In the genomic region with DNA sequence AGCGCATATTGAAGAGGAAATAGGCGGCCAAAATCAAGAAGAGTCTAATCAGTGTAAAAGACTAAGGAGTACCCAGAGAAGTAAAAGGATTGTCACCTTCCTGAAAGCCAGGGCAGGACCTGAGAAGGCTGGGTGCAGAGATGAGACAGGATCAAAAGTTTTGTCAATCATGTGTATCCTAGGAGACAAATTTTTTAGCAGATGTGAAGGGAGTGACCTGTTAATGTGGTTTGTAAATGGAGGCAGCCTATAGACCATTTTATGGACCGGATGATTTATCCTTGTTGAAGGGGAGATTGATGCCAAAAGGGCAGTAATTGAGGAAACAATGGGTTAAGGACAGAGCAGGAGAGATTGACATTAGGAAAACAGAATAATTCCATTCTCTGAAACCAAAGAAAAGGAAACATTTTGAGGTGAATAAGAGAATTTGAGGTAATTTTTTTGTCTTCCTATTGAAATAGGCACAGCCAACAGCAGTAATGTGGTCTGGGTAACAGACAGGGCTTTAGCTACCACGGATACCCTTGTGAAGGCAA, we compare ENCODE assay signal across 7 cellular contexts. TPM values are rescaled to one million over a fixed set of nuclear protein-coding genes. Genes with fewer than 3 reads are reported as not detected.
DNase-seq lines count a peak whose midpoint lies in the region; ATAC-seq and TF ChIP-seq lines count a peak whose summit lies in the region.

No MANE protein-coding gene starts in this region.

- peaks cover 10 to 13% of the 10 kb centered on the region in 2 donors for H3K4me1 ChIP-seq in naive thymus-derived CD4-positive, alpha-beta T cell (ENCODE audit: control insufficient read depth in 2 of 2, insufficient read depth in 2 of 2, low read length in 2 of 2)
- peaks cover 15% of the 10 kb centered on the region for H3K4me1 ChIP-seq in body of pancreas

- H3K27ac Mint-ChIP-seq in activated naive CD8-positive, alpha-beta T cell treated with anti-CD3 and anti-CD28 coated beads, Interleukin-2, amount 50 U/mL, for 24 hours = peak overlapping the region; percentile 98
- peak overlapping the region; percentile 98 to 100 (median 100) for H3K27ac Mint-ChIP-seq in naive thymus-derived CD4-positive, alpha-beta T cell

- peaks cover 50% of the 10 kb centered on the region for H3K36me3 Mint-ChIP-seq in activated naive CD8-positive, alpha-beta T cell treated with anti-CD3 and anti-CD28 coated beads, Interleukin-2, amount 50 U/mL, for 24 hours (ENCODE audit: low read depth)
- H3K36me3 Mint-ChIP-seq in naive thymus-derived CD4-positive, alpha-beta T cell = peaks cover 0 to 20% (median 9%) of the 10 kb centered on the region in 5 donors

- POLR2A ChIA-PET in naive thymus-derived CD4-positive, alpha-beta T cell (lab: Charles Lee) = interaction anchor here (1.0 to 10.9 kb wide), 10 partner anchors 18 to 129 kb away, joined by 3 to 142 read pairs (median 12); a partner anchor contains a TSS

- peak overlapping the region; percentile 99 for H3K4me3 Mint-ChIP-seq in activated naive CD8-positive, alpha-beta T cell treated with anti-CD3 and anti-CD28 coated beads, Interleukin-2, amount 50 U/mL, for 24 hours
- peak overlapping the region; percentile 96 to 100 (median 99) for H3K4me3 Mint-ChIP-seq in naive thymus-derived CD4-positive, alpha-beta T cell

- TF ChIP-seq CTCF in body of pancreas (IDR thresholded peaks at IDR 0.05) = no peak

- H3K9me3 Mint-ChIP-seq in activated naive CD8-positive, alpha-beta T cell treated with anti-CD3 and anti-CD28 coated beads, Interleukin-2, amount 50 U/mL, for 24 hours = no peaks in the 10 kb centered on the region
- no peaks in the 10 kb centered on the region for H3K9me3 Mint-ChIP-seq in naive thymus-derived CD4-positive, alpha-beta T cell

- intact Hi-C loops in naive thymus-derived CD4-positive, alpha-beta T cell (cut with micrococcal nuclease) = loop anchor here (1.0 to 10.0 kb wide), 7 partner anchors 17 to 1857 kb away; a partner anchor contains a TSS
- intact Hi-C loops in body of pancreas (cut with DNase I) = no loop called here

- no peaks in the 10 kb centered on the region for H3K27me3 Mint-ChIP-seq in activated naive CD8-positive, alpha-beta T cell treated with anti-CD3 and anti-CD28 coated beads, Interleukin-2, amount 50 U/mL, for 24 hours
- H3K27me3 Mint-ChIP-seq in naive thymus-derived CD4-positive, alpha-beta T cell = no peaks in the 10 kb centered on the region

- peak overlapping the region; percentile 97 for H3K27ac ChIP-seq in naive thymus-derived CD4-positive, alpha-beta T cell (ENCODE audit: low read depth, low read length)
- no peak overlapping the region for H3K27ac ChIP-seq in body of pancreas

- WGBS in body of pancreas, 2 donors = 2 to 7% methylated on average over 4 of the region's 4 CpGs

- H3K4me3 ChIP-seq in naive thymus-derived CD4-positive, alpha-beta T cell (ENCODE audit: low read length) = peak overlapping the region; percentile 88
- no peak overlapping the region for H3K4me3 ChIP-seq in body of pancreas

- DNase-seq in activated naive CD8-positive, alpha-beta T cell treated with anti-CD3 and anti-CD28 coated beads, Interleukin-2, amount 50 U/mL, for 24 hours = no peak
- no peak for DNase-seq in naive thymus-derived CD4-positive, alpha-beta T cell
- DNase-seq in body of pancreas (no peak), NCI-H510A treated with DMSO at 0.1 percent for 48 hours (lab: John Stamatoyannopoulos, UW) (no peak)
- DNase-seq in stimulated activated CD4-positive, alpha-beta T cell treated with anti-CD3 and anti-CD28 coated beads, Interleukin-4, amount 100 ng/mL, for 1 hour = no peak

- no peak for TF ChIP-seq POLR2A in body of pancreas (IDR thresholded peaks at IDR 0.05)

- H3K36me3 ChIP-seq in naive thymus-derived CD4-positive, alpha-beta T cell (ENCODE audit: control insufficient read depth in 2 of 3, insufficient read depth in 3 of 3, low read length in 3 of 3) = peaks cover 0 to 8% (median 0%) of the 10 kb centered on the region in 3 experiments
- H3K36me3 ChIP-seq in body of pancreas (replicated peaks in 1 of 2; ENCODE audit: insufficient read depth in 1 of 2, low read depth in 2 of 2) = no peaks in the 10 kb centered on the region

- H3K27me3 ChIP-seq in naive thymus-derived CD4-positive, alpha-beta T cell (ENCODE audit: control insufficient read depth in 2 of 2, insufficient read depth in 2 of 2, low read length in 2 of 2) = no peaks in the 10 kb centered on the region
- H3K27me3 ChIP-seq in body of pancreas = no peaks in the 10 kb centered on the region

- no peaks in the 10 kb centered on the region for H3K9me3 ChIP-seq in naive thymus-derived CD4-positive, alpha-beta T cell (ENCODE audit: control insufficient read depth in 2 of 3, low read length in 3 of 3)
- no peaks in the 10 kb centered on the region for H3K9me3 ChIP-seq in body of pancreas

- ATAC-seq in GM18907 (IDR thresholded peaks at IDR 0.05; ENCODE audit: unreplicated experiment) (peak; percentile 15), HG03280 (IDR thresholded peaks at IDR 0.05; ENCODE audit: unreplicated experiment) (peak; percentile 16), body of pancreas (no peak)
- peak; percentile 4 for ATAC-seq in activated naive CD8-positive, alpha-beta T cell treated with anti-CD3 and anti-CD28 coated beads, Interleukin-2, amount 50 U/mL, for 24 hours
- ATAC-seq in naive thymus-derived CD4-positive, alpha-beta T cell = no peak

- H3K4me1 Mint-ChIP-seq in activated naive CD8-positive, alpha-beta T cell treated with anti-CD3 and anti-CD28 coated beads, Interleukin-2, amount 50 U/mL, for 24 hours = peaks cover 48% of the 10 kb centered on the region
- H3K4me1 Mint-ChIP-seq in naive thymus-derived CD4-positive, alpha-beta T cell = peaks cover 38 to 59% (median 56%) of the 10 kb centered on the region in 7 donors

- CTCF ChIA-PET in naive thymus-derived CD4-positive, alpha-beta T cell (lab: Charles Lee) = interaction anchor here (0.7 to 1.8 kb wide), 9 partner anchors 13 to 109 kb away, joined by 3 to 6 read pairs (median 3); no protein-coding TSS in a partner anchor

RNA-seq across cellular contexts. Expression of a gene that starts 0.9 kb away (rescaled TPM):
- 10 to 100 TPM in 1 of 5 experiments, 1 to 10 TPM in 4; 2.4 to 53.6 (median 2.7) TPM for total RNA-seq in naive thymus-derived CD4-positive, alpha-beta T cell
- 1 to 10 TPM; 1.3 to 2.4 TPM for polyA plus RNA-seq in naive thymus-derived CD4-positive, alpha-beta T cell
- total RNA-seq in body of pancreas = not detected

RNA-seq across cellular contexts. Expression of a gene that starts 0.9 kb away (rescaled TPM):
- total RNA-seq in naive thymus-derived CD4-positive, alpha-beta T cell = 10 to 100 TPM; 13.8 to 32.5 (median 22.8) TPM
- 10 to 100 TPM; 12.0 to 18.7 TPM for polyA plus RNA-seq in naive thymus-derived CD4-positive, alpha-beta T cell
- total RNA-seq in body of pancreas = 1 to 10 TPM; 1.8 to 4.3 TPM

Comparison
In these comparisons a context has a peak if more than half of its experiments do, and no peak if none do; other contexts are left out.
1. ATAC-seq: peak in GM18907 (single experiment), HG03280 (single experiment) and activated naive CD8-positive, alpha-beta T cell treated with anti-CD3 and anti-CD28 coated beads, Interleukin-2, amount 50 U/mL, for 24 hours (single experiment); none in naive thymus-derived CD4-positive, alpha-beta T cell (single experiment) and body of pancreas (single experiment).